ENCODE assay signal across 1 cellular context in the genomic region with DNA sequence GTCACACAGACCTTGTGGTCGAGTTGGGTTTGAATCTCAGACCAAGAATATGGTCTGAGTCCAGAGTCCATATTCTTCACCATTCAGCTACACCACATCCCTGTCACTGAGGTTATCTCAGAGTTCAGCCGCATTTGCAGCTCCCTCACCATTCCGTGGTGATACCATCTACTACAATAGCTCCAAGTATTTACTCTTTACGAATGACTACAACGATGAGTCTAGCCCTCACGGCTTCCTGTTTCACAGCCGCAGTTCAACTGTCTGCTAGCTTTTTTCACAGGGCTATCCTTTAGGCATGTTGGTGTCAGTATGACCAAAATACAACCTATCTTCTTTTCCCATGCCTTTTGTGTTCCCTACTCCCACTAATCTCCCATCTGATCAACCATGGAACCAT.
TF ChIP-seq lines count a peak whose summit lies in the region.

No MANE protein-coding gene starts in this region.

TF ChIP-seq in endothelial cell of umbilical vein, 7 proteins besides CTCF, POLR2A, EP300 and RAD21:
- peak; percentile 20 for TF ChIP-seq GATA2 (IDR thresholded peaks at IDR 0.05; ENCODE audit: insufficient read depth, insufficient read length, low read depth, low read length)
